Comparison of ENCODE assay signal across 1 cellular context in the genomic region with DNA sequence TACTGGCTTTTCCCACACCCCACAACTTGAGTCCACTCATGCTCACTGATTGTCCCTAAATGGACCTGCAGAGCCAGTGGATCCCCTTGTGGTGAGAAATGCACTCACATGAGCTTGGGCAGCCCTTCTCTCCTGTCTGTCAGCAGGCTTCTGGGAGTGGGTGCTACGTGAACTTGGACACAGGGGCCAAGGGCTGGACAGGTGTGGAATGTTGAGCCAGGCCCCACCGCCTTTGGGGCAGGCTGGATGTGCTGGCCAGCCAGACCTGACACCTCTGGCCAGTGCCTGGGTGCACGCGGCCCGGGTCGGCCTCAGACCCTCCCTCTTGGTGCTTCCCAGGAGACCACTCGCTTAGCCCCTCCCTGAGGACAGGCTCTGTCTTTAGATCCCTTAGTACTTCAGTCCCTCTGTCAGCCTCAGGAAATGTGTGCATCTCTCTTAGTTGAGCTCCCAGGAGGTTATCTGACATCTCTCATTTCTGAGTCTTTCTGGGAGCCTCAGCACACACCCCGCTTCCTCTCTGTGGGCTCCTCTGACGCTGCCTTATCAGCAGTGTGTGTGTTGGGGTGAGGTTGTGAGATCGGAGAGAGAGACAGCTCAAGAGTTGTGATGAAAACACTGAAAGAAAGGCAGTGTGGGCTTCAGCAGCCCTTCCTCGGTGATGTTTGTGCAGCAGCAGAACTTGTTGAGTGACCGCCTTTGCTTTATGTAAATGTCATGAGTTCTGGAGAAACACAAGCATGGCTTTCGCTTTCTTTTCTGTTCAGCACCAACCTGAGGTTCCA.
TF ChIP-seq lines count a peak whose summit lies in the region.

No MANE protein-coding gene starts in this region.

TF ChIP-seq in HCT116, 20 proteins besides CTCF, POLR2A, EP300 and RAD21 (continued from another document):
- TF ChIP-seq, protein P1, sequence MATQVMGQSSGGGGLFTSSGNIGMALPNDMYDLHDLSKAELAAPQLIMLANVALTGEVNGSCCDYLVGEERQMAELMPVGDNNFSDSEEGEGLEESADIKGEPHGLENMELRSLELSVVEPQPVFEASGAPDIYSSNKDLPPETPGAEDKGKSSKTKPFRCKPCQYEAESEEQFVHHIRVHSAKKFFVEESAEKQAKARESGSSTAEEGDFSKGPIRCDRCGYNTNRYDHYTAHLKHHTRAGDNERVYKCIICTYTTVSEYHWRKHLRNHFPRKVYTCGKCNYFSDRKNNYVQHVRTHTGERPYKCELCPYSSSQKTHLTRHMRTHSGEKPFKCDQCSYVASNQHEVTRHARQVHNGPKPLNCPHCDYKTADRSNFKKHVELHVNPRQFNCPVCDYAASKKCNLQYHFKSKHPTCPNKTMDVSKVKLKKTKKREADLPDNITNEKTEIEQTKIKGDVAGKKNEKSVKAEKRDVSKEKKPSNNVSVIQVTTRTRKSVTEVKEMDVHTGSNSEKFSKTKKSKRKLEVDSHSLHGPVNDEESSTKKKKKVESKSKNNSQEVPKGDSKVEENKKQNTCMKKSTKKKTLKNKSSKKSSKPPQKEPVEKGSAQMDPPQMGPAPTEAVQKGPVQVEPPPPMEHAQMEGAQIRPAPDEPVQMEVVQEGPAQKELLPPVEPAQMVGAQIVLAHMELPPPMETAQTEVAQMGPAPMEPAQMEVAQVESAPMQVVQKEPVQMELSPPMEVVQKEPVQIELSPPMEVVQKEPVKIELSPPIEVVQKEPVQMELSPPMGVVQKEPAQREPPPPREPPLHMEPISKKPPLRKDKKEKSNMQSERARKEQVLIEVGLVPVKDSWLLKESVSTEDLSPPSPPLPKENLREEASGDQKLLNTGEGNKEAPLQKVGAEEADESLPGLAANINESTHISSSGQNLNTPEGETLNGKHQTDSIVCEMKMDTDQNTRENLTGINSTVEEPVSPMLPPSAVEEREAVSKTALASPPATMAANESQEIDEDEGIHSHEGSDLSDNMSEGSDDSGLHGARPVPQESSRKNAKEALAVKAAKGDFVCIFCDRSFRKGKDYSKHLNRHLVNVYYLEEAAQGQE (IDR thresholded peaks at IDR 0.05; ENCODE audit: low read depth) = no peak
- TF ChIP-seq CEBPB (IDR thresholded peaks at IDR 0.05; ENCODE audit: low read depth) (no peak), ZNF274 (IDR thresholded peaks at IDR 0.05; ENCODE audit: low read depth, low read length) (no peak), JUND (IDR thresholded peaks at IDR 0.05) (no peak), CBX3 (IDR thresholded peaks at IDR 0.05; ENCODE audit: low read depth) (no peak), EGR1 (IDR thresholded peaks at IDR 0.05; ENCODE audit: low read depth) (no peak), EZH2phosphoT487 (IDR thresholded peaks at IDR 0.05; ENCODE audit: borderline replicate concordance) (no peak)
